7 cellular contexts compared by ENCODE assay signal in genomic region chr17:1486802-1487695, GRCh38. TPM values are rescaled to one million over a fixed set of nuclear protein-coding genes. Genes with fewer than 3 reads are reported as not detected.
DNase-seq lines count a peak whose midpoint lies in the region; ATAC-seq, FAIRE-seq and TF ChIP-seq lines count a peak whose summit lies in the region.

No MANE protein-coding gene starts in this region.

- H3K27me3 ChIP-seq in adrenal gland: no peaks in the 10 kb centered on the region
- no peaks in the 10 kb centered on the region for H3K27me3 ChIP-seq in smooth muscle cell (ENCODE audit: low read depth)

- peak; percentile 91 for FAIRE-seq in GM19239 (lab: Jason Lieb, UNC)
- FAIRE-seq in HTR-8/SVneo (lab: Jason Lieb, UNC): no peak

- H4K20me1 ChIP-seq in smooth muscle cell (ENCODE audit: low read depth): peaks cover 1% of the 10 kb centered on the region

- intact Hi-C loops in adrenal gland (cut with DNase I): no loop called here

- H3K4me1 ChIP-seq in adrenal gland (replicated peaks in 1 of 2) (peaks cover 25 to 45% of the 10 kb centered on the region in 2 donors), smooth muscle cell (ENCODE audit: low read depth) (peaks cover 16% of the 10 kb centered on the region)

- ATAC-seq in HG03097 (IDR thresholded peaks at IDR 0.05; ENCODE audit: low FRiP score, unreplicated experiment): no peak

- H3K27ac ChIP-seq in adrenal gland (peak overlapping the region in 4 of 5 donors; percentile 82 to 97 (median 86)), smooth muscle cell (ENCODE audit: low read depth) (peak overlapping the region; percentile 87)

- H3K4me3 ChIP-seq in adrenal gland: peak overlapping the region in 1 of 4 donors; percentile 81
- H3K4me3 ChIP-seq in iPS-11a (ENCODE audit: low read depth, low read length): peak overlapping the region; percentile 20
- peak overlapping the region; percentile 83 for H3K4me3 ChIP-seq in smooth muscle cell

- TF ChIP-seq POLR2A in adrenal gland (IDR thresholded peaks at IDR 0.05): peak in 1 of 2 donors; percentile 8

- peaks cover 0 to under 1% of the 10 kb centered on the region in 2 donors for H3K36me3 ChIP-seq in adrenal gland (replicated peaks in 1 of 2)
- no peaks in the 10 kb centered on the region for H3K36me3 ChIP-seq in smooth muscle cell (ENCODE audit: low read depth)

- peak overlapping the region; percentile 85 for H3K4me2 ChIP-seq in smooth muscle cell

- 26 to 38% (median 28%) methylated on average over 29 to 74 of the region's 74 CpGs for WGBS in adrenal gland, 4 donors
- 19% methylated on average over 52 of the region's 74 CpGs for WGBS in smooth muscle cell (ENCODE audit: low lambda C conversion rate)

- TF ChIP-seq CTCF in adrenal gland (IDR thresholded peaks at IDR 0.05): no peak
- no peak for TF ChIP-seq CTCF in smooth muscle cell (IDR thresholded peaks at IDR 0.05; ENCODE audit: borderline replicate concordance, insufficient read depth, poor library complexity, severe bottlenecking)

- DNase-seq in GM19239 (ENCODE audit: insufficient read length, low spot score): peak; percentile 77
- DNase-seq in SW 1271 (lab: John Stamatoyannopoulos, UW): peak; percentile 55 to 82
- peak; percentile 56 to 78 (median 61) for DNase-seq in adrenal gland
- peak; percentile 58 for DNase-seq in smooth muscle cell (lab: John Stamatoyannopoulos, UW; ENCODE audit: unreplicated experiment)
- no peak for DNase-seq in HTR-8/SVneo (ENCODE audit: insufficient read length, low spot score)

- H3K79me2 ChIP-seq in smooth muscle cell (ENCODE audit: low read depth): peaks cover 22% of the 10 kb centered on the region

- peaks cover 20% of the 10 kb centered on the region for H3F3A ChIP-seq in smooth muscle cell (ENCODE audit: low read depth)

- H3K9me3 ChIP-seq in adrenal gland (replicated peaks in 1 of 3): no peaks in the 10 kb centered on the region
- no peaks in the 10 kb centered on the region for H3K9me3 ChIP-seq in smooth muscle cell (replicated peaks; ENCODE audit: low read depth)

- H2AFZ ChIP-seq in smooth muscle cell (ENCODE audit: low read depth): no peak overlapping the region

- peak overlapping the region; percentile 13 for H3K9ac ChIP-seq in smooth muscle cell (ENCODE audit: low read depth)

RNA-seq across cellular contexts. Expression of gene MYO1C, which starts 5.4 kb away (rescaled TPM):
- 100 to 1,000 TPM in 1 of 8 donors, 10 to 100 TPM in 7; 50.4 to 103 (median 79.1) TPM for total RNA-seq in adrenal gland
- polyA plus RNA-seq in adrenal gland: 10 to 100 TPM; 35.6 to 71.4 (median 71.3) TPM
- 61.8 and 80.4 TPM in 2 replicates for total RNA-seq in smooth muscle cell
- polyA plus RNA-seq in smooth muscle cell: 81.5 and 99.9 TPM in 2 replicates

RNA-seq across cellular contexts. Expression of gene INPP5K, which starts 29.4 kb away (rescaled TPM):
- total RNA-seq in adrenal gland: 10 to 100 TPM; 22.3 to 91.6 (median 39.9) TPM
- 10 to 100 TPM; 22.6 to 41.1 (median 34.0) TPM for polyA plus RNA-seq in adrenal gland
- 12.6 and 32.3 TPM in 2 replicates for total RNA-seq in smooth muscle cell
- polyA plus RNA-seq in smooth muscle cell: 9.6 and 19.7 TPM in 2 replicates

RNA-seq across cellular contexts. Expression of gene CRK, which starts 31.0 kb away (rescaled TPM):
- total RNA-seq in adrenal gland (10 to 100 TPM; 55.4 to 80.6 (median 61.0) TPM), smooth muscle cell (49.7 and 64.5 TPM in 2 replicates)
- polyA plus RNA-seq in adrenal gland (10 to 100 TPM; 20.3 to 62.7 (median 23.0) TPM), smooth muscle cell (56.8 and 69.4 TPM in 2 replicates)
